In genomic region chr16:67814567-67814966, GRCh38 we compare ENCODE assay signal across 15 cellular contexts. TPM values are rescaled to one million over a fixed set of nuclear protein-coding genes. Genes with fewer than 3 reads are reported as not detected.
DNase-seq lines count a peak whose midpoint lies in the region; ATAC-seq and TF ChIP-seq lines count a peak whose summit lies in the region.
"Had no signal": no experiment of that assay in that cellular context is flagged by ENCODE, and none has a peak within 500 bp of the region (broad histone marks: within the 10 kb centered on the region; RNA-seq: fewer than 3 reads in every experiment).

No MANE protein-coding gene starts in this region.

- no peaks in the 10 kb centered on the region for H3K36me3 ChIP-seq in transverse colon

- H3K27me3 ChIP-seq in transverse colon = no peaks in the 10 kb centered on the region

- no peak overlapping the region for H3K4me3 Mint-ChIP-seq in natural killer cell treated with Interleukin-12 subunit alpha and Interleukin-12 subunit beta and Interleukin-15 and Interleukin-18, amount 100 ng/mL, for 72 hours
- H3K4me3 Mint-ChIP-seq in natural killer cell = no peak overlapping the region
- H3K4me3 Mint-ChIP-seq: T-helper 1 cell treated with Interleukin-12 subunit alpha and Interleukin-12 subunit beta and Interleukin-4 antibody, amounts not matched to agents 30 μg/mL and 1 μg/mL, for 36 hours had no signal

- H3K27ac ChIP-seq in VCaP = 0 out of 2 replicates have a peak overlapping the region, but pooled peaks have one; percentile 2
- peak overlapping the region in 1 of 4 donors; percentile 31 for H3K27ac ChIP-seq in transverse colon

- TF ChIP-seq POLR2A in transverse colon (IDR thresholded peaks at IDR 0.05) = no peak

- peaks cover 0 to 15% (median 5%) of the 10 kb centered on the region in 4 donors for H3K4me1 ChIP-seq in transverse colon

- no peaks in the 10 kb centered on the region for H3K9me3 ChIP-seq in transverse colon

- no peak for TF ChIP-seq CTCF in natural killer cell (IDR thresholded peaks at IDR 0.05)
- no peak for TF ChIP-seq CTCF in VCaP (conservative IDR thresholded peaks at IDR 0.05)
- no peak for TF ChIP-seq CTCF in transverse colon (IDR thresholded peaks at IDR 0.05)

- H3K36me3 Mint-ChIP-seq in natural killer cell treated with Interleukin-12 subunit alpha and Interleukin-12 subunit beta and Interleukin-15 and Interleukin-18, amount 100 ng/mL, for 72 hours = no peaks in the 10 kb centered on the region
- H3K36me3 Mint-ChIP-seq in natural killer cell = no peaks in the 10 kb centered on the region
- no peaks in the 10 kb centered on the region for H3K36me3 Mint-ChIP-seq in activated naive CD4-positive, alpha-beta T cell treated with anti-CD3 and anti-CD28 coated beads, Interleukin-2, amount 50 U/mL, for 72 hours

- DNase-seq in natural killer cell treated with Interleukin-12 subunit alpha and Interleukin-12 subunit beta and Interleukin-15 and Interleukin-18, amount 100 ng/mL, for 72 hours (ENCODE audit: low spot score) = peak; percentile 39
- DNase-seq in natural killer cell = no peak
- peak; percentile 54 for DNase-seq in transverse colon
- no peak for DNase-seq in activated naive CD4-positive, alpha-beta T cell treated with anti-CD3 and anti-CD28 coated beads, Interleukin-2, amount 50 U/mL, for 72 hours (ENCODE audit: low spot score in 2 of 2)
- DNase-seq: C1 segment of cervical spinal cord, DMS 273 treated with DMSO at 0.1 percent for 48 hours, Karpas-422, MM.1S, NCI-H1092 treated with DMSO at 0.1 percent for 48 hours, NCI-H1930, NCI-H524 treated with DMSO at 0.1 percent for 48 hours, SHP77 treated with DMSO at 0.1 percent for 48 hours had no signal

- H3K27me3 Mint-ChIP-seq in natural killer cell treated with Interleukin-12 subunit alpha and Interleukin-12 subunit beta and Interleukin-15 and Interleukin-18, amount 100 ng/mL, for 72 hours = no peaks in the 10 kb centered on the region
- no peaks in the 10 kb centered on the region for H3K27me3 Mint-ChIP-seq in natural killer cell (ENCODE audit: low read depth in 2 of 2)

- intact Hi-C loops in natural killer cell (cut with micrococcal nuclease) = no loop called here
- intact Hi-C loops in transverse colon (cut with DNase I; ENCODE audit: low total_unique reads) = loop anchor here (10.0 kb wide), 1 partner anchor 110 kb away; no protein-coding TSS in a partner anchor

- H3K4me3 ChIP-seq in transverse colon = no peak overlapping the region

- TF ChIP-seq EP300 in transverse colon (IDR thresholded peaks at IDR 0.05; ENCODE audit: low read depth) = no peak

- H3K4me1 Mint-ChIP-seq in natural killer cell treated with Interleukin-12 subunit alpha and Interleukin-12 subunit beta and Interleukin-15 and Interleukin-18, amount 100 ng/mL, for 72 hours (ENCODE audit: low read depth in 2 of 2) = peaks cover 6 to 7% of the 10 kb centered on the region in 2 donors
- peaks cover 0 to 7% of the 10 kb centered on the region in 2 donors for H3K4me1 Mint-ChIP-seq in natural killer cell

- in situ Hi-C loops in transverse colon (cut with MboI; ENCODE audit: low pct_ligation_motif_present in 1 of 4, low pct_unique_long_range_greater_than_20kb in 1 of 4, low sequenced_read_pairs in 3 of 4) = loop anchor here in 2 of 4 donors (10.0 kb wide), 2 partner anchors 110 to 140 kb away; no protein-coding TSS in a partner anchor

- no peak overlapping the region for H3K27ac Mint-ChIP-seq in natural killer cell treated with Interleukin-12 subunit alpha and Interleukin-12 subunit beta and Interleukin-15 and Interleukin-18, amount 100 ng/mL, for 72 hours
- H3K27ac Mint-ChIP-seq in natural killer cell = no peak overlapping the region
- no peak overlapping the region for H3K27ac Mint-ChIP-seq in activated naive CD4-positive, alpha-beta T cell treated with anti-CD3 and anti-CD28 coated beads, Interleukin-2, amount 50 U/mL, for 72 hours
- H3K27ac Mint-ChIP-seq: T-helper 1 cell treated with Interleukin-12 subunit alpha and Interleukin-12 subunit beta and Interleukin-4 antibody, amounts not matched to agents 30 μg/mL and 1 μg/mL, for 36 hours had no signal

- ATAC-seq in natural killer cell treated with Interleukin-12 subunit alpha and Interleukin-12 subunit beta and Interleukin-15 and Interleukin-18, amount 100 ng/mL, for 72 hours = no peak
- ATAC-seq in natural killer cell (no peak), GM19324 (IDR thresholded peaks at IDR 0.05; ENCODE audit: low FRiP score, unreplicated experiment) (no peak)
- ATAC-seq in activated naive CD4-positive, alpha-beta T cell treated with anti-CD3 and anti-CD28 coated beads, Interleukin-2, amount 50 U/mL, for 72 hours = no peak

- 57 to 83% methylated on average over 2 to 8 of the region's 8 CpGs for WGBS in transverse colon (ENCODE audit: low coverage in 1 of 2), 2 donors

- H3K9me3 Mint-ChIP-seq in natural killer cell treated with Interleukin-12 subunit alpha and Interleukin-12 subunit beta and Interleukin-15 and Interleukin-18, amount 100 ng/mL, for 72 hours = no peaks in the 10 kb centered on the region
- no peaks in the 10 kb centered on the region for H3K9me3 Mint-ChIP-seq in natural killer cell
- no peaks in the 10 kb centered on the region for H3K9me3 Mint-ChIP-seq in activated naive CD4-positive, alpha-beta T cell treated with anti-CD3 and anti-CD28 coated beads, Interleukin-2, amount 50 U/mL, for 72 hours
- H3K9me3 Mint-ChIP-seq: T-helper 1 cell treated with Interleukin-12 subunit alpha and Interleukin-12 subunit beta and Interleukin-4 antibody, amounts not matched to agents 30 μg/mL and 1 μg/mL, for 36 hours had no signal

RNA-seq across cellular contexts. Expression of gene TSNAXIP1, which starts 7.9 kb away (rescaled TPM):
- 1 to 10 TPM in 1 of 2 donors, under 1 TPM in 1; 0.24 to 1.1 TPM for total RNA-seq in natural killer cell treated with Interleukin-12 subunit alpha and Interleukin-12 subunit beta and Interleukin-15 and Interleukin-18, amount 100 ng/mL, for 72 hours
- total RNA-seq in natural killer cell (under 1 TPM in 2 of 3 donors, not detected in 1; 0.15 to 0.68 TPM), transverse colon (under 1 TPM in 1 of 4 donors, not detected in 3; 0.55 TPM)
- under 1 TPM in 1 of 2 donors, not detected in 1; 0.35 TPM for total RNA-seq in activated naive CD4-positive, alpha-beta T cell treated with anti-CD3 and anti-CD28 coated beads, Interleukin-2, amount 50 U/mL, for 72 hours

RNA-seq across cellular contexts. Expression of gene RANBP10, which starts 8.2 kb away (rescaled TPM):
- total RNA-seq in natural killer cell treated with Interleukin-12 subunit alpha and Interleukin-12 subunit beta and Interleukin-15 and Interleukin-18, amount 100 ng/mL, for 72 hours = 10 to 100 TPM; 28.0 to 31.0 TPM
- total RNA-seq in natural killer cell (10 to 100 TPM; 20.9 to 25.8 (median 24.5) TPM), transverse colon (10 to 100 TPM; 15.1 to 32.9 (median 19.1) TPM)
- total RNA-seq in activated naive CD4-positive, alpha-beta T cell treated with anti-CD3 and anti-CD28 coated beads, Interleukin-2, amount 50 U/mL, for 72 hours = 10 to 100 TPM; 18.3 to 21.2 TPM

RNA-seq across cellular contexts. Expression of gene THAP11, which starts 27.6 kb away (rescaled TPM):
- 10 to 100 TPM; 30.5 to 45.9 TPM for total RNA-seq in natural killer cell treated with Interleukin-12 subunit alpha and Interleukin-12 subunit beta and Interleukin-15 and Interleukin-18, amount 100 ng/mL, for 72 hours
- 10 to 100 TPM; 25.5 to 35.8 (median 30.3) TPM for total RNA-seq in natural killer cell
- total RNA-seq in transverse colon = 10 to 100 TPM; 24.7 to 44.1 (median 32.7) TPM
- 10 to 100 TPM; 26.9 to 43.2 TPM for total RNA-seq in activated naive CD4-positive, alpha-beta T cell treated with anti-CD3 and anti-CD28 coated beads, Interleukin-2, amount 50 U/mL, for 72 hours

RNA-seq across cellular contexts. Expression of gene NUTF2, which starts 32.2 kb away (rescaled TPM):
- total RNA-seq in natural killer cell treated with Interleukin-12 subunit alpha and Interleukin-12 subunit beta and Interleukin-15 and Interleukin-18, amount 100 ng/mL, for 72 hours = 100 to 1,000 TPM; 114 to 124 TPM
- total RNA-seq in natural killer cell (10 to 100 TPM; 43.2 to 47.1 (median 43.3) TPM), transverse colon (100 to 1,000 TPM in 1 of 4 donors, 10 to 100 TPM in 3; 75.2 to 131 (median 89.0) TPM)
- total RNA-seq in activated naive CD4-positive, alpha-beta T cell treated with anti-CD3 and anti-CD28 coated beads, Interleukin-2, amount 50 U/mL, for 72 hours = 100 to 1,000 TPM; 111 to 160 TPM

RNA-seq across cellular contexts. Expression of gene CENPT, which starts 32.9 kb away (rescaled TPM):
- total RNA-seq in natural killer cell treated with Interleukin-12 subunit alpha and Interleukin-12 subunit beta and Interleukin-15 and Interleukin-18, amount 100 ng/mL, for 72 hours = 10 to 100 TPM; 51.6 to 83.7 TPM
- 10 to 100 TPM; 68.6 to 81.3 (median 78.9) TPM for total RNA-seq in natural killer cell
- total RNA-seq in transverse colon = 100 to 1,000 TPM in 2 of 4 donors, 10 to 100 TPM in 2; 58.2 to 248 (median 100) TPM
- total RNA-seq in activated naive CD4-positive, alpha-beta T cell treated with anti-CD3 and anti-CD28 coated beads, Interleukin-2, amount 50 U/mL, for 72 hours = 10 to 100 TPM; 49.5 to 86.4 TPM

Comparison
In these comparisons a context has a peak if more than half of its experiments do, and no peak if none do; other contexts are left out.
1. DNase-seq: peak in natural killer cell treated with Interleukin-12 subunit alpha and Interleukin-12 subunit beta and Interleukin-15 and Interleukin-18, amount 100 ng/mL, for 72 hours (single experiment) and transverse colon (single experiment); none in natural killer cell (single experiment) and activated naive CD4-positive, alpha-beta T cell treated with anti-CD3 and anti-CD28 coated beads, Interleukin-2, amount 50 U/mL, for 72 hours (0 of 2).